Comparison of ENCODE assay signal across 8 cellular contexts in the genomic region with DNA sequence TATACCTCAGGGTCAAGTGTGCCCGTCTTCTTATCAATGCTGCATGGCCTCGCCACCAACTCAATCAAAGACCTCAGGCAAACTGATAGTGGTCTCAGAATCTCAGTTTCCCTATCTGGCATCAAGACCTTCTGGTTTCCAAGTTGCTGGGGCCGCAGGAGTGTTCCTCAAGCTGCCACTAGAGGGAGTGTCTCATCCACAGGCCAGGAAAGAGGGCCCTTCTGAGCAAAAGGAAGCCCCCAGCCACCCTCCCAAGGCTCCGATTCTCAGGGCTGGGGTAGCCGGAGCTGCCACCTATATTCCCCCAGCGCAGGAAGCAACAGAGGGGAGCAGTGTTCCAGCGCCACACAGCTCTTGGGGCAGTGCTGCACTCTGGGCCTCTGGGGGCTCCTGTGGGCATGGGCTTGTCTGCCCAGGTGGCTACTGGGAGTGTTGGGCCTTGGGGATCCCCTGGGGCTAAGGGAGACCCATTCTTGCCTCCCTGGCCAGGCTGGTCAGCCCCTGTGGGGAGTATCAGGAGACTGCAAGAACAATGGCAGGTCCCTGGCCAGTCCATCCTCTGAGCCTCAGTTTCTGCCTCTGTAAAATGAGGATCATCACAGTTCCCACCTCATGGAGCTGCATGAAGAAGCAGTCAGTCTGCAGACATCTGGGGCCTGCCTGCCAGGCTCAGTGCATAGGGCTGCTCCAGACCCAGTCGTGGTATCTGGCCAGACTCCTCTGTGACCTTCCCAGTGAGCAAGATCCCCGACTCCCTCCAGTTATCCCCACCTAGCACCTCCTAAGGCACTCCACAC. TPM values are rescaled to one million over a fixed set of nuclear protein-coding genes. Genes with fewer than 3 reads are reported as not detected.
DNase-seq lines count a peak whose midpoint lies in the region; ATAC-seq and TF ChIP-seq lines count a peak whose summit lies in the region.

No MANE protein-coding gene starts in this region.

- POLR2A ChIA-PET in CD8-positive, alpha-beta memory T cell (lab: Charles Lee) = no interaction called here

- no peak overlapping the region for H3K27ac ChIP-seq in CD8-positive, alpha-beta memory T cell (ENCODE audit: low read depth, low read length)

- H3K27me3 Mint-ChIP-seq in CD8-positive, alpha-beta memory T cell = peaks cover 3 to 4% of the 10 kb centered on the region in 2 donors
- no peaks in the 10 kb centered on the region for H3K27me3 Mint-ChIP-seq in T-helper 2 cell treated with Interferon-gamma antibody and Interleukin-4, amounts not matched to agents 5 μg/mL and 100 μg/mL, for 36 hours (ENCODE audit: low read depth)

- H3K4me1 Mint-ChIP-seq in CD8-positive, alpha-beta memory T cell = no peaks in the 10 kb centered on the region
- no peaks in the 10 kb centered on the region for H3K4me1 Mint-ChIP-seq in T-helper 2 cell treated with Interferon-gamma antibody and Interleukin-4, amounts not matched to agents 5 μg/mL and 100 μg/mL, for 36 hours (ENCODE audit: low read depth)

- no peak overlapping the region for H3K27ac Mint-ChIP-seq in CD8-positive, alpha-beta memory T cell
- H3K27ac Mint-ChIP-seq in T-helper 2 cell treated with Interferon-gamma antibody and Interleukin-4, amounts not matched to agents 5 μg/mL and 100 μg/mL, for 36 hours = no peak overlapping the region

- H3K9me3 ChIP-seq in CD8-positive, alpha-beta memory T cell (ENCODE audit: low read length) = no peaks in the 10 kb centered on the region

- peak; percentile 97 for TF ChIP-seq CTCF in astrocyte of the cerebellum (IDR thresholded peaks at IDR 0.05; ENCODE audit: low read depth, low read length, missing control alignments)

- no peak for ATAC-seq in GM18867 (IDR thresholded peaks at IDR 0.05; ENCODE audit: unreplicated experiment)

- H3K4me3 ChIP-seq in CD8-positive, alpha-beta memory T cell (ENCODE audit: low read length) = no peak overlapping the region
- H3K4me3 ChIP-seq in astrocyte of the cerebellum (ENCODE audit: low read depth, low read length) = no peak overlapping the region

- H3K4me1 ChIP-seq in CD8-positive, alpha-beta memory T cell (ENCODE audit: insufficient read depth, low read length) = no peaks in the 10 kb centered on the region

- no peaks in the 10 kb centered on the region for H3K36me3 Mint-ChIP-seq in CD8-positive, alpha-beta memory T cell
- no peaks in the 10 kb centered on the region for H3K36me3 Mint-ChIP-seq in T-helper 2 cell treated with Interferon-gamma antibody and Interleukin-4, amounts not matched to agents 5 μg/mL and 100 μg/mL, for 36 hours (ENCODE audit: low read depth)

- no peak overlapping the region for H3K4me3 Mint-ChIP-seq in CD8-positive, alpha-beta memory T cell
- no peak overlapping the region for H3K4me3 Mint-ChIP-seq in T-helper 2 cell treated with Interferon-gamma antibody and Interleukin-4, amounts not matched to agents 5 μg/mL and 100 μg/mL, for 36 hours

- in situ Hi-C loops in astrocyte of the cerebellum (cut with HindIII; ENCODE audit: low sequenced_read_pairs) = loop anchor here (25.0 kb wide), 1 partner anchor 368 kb away; no protein-coding TSS in a partner anchor

- H3K27me3 ChIP-seq in CD8-positive, alpha-beta memory T cell (ENCODE audit: insufficient read depth, low read length, poor library complexity, severe bottlenecking) = no peaks in the 10 kb centered on the region

- no peaks in the 10 kb centered on the region for H3K36me3 ChIP-seq in CD8-positive, alpha-beta memory T cell (ENCODE audit: insufficient read depth, low read length)

- CTCF ChIA-PET in CD8-positive, alpha-beta memory T cell (lab: Charles Lee) = interaction anchor here (0.7 to 6.2 kb wide), 9 partner anchors 11 to 395 kb away, joined by 3 to 52 read pairs (median 3); no protein-coding TSS in a partner anchor

- peak; percentile 22 to 71 (median 38) for DNase-seq in CD8-positive, alpha-beta memory T cell
- DNase-seq in HK-2 (ENCODE audit: unreplicated experiment) (peak; percentile 41), astrocyte of the cerebellum (ENCODE audit: low read depth) (no peak), iPS-NIHi11 (ENCODE audit: low spot score) (peak; percentile 87), NCI-H1694 treated with DMSO at 0.1 percent for 48 hours (lab: John Stamatoyannopoulos, UW) (no peak)
- DNase-seq in T-helper 2 cell treated with Interferon-gamma antibody and Interleukin-4, amounts not matched to agents 5 μg/mL and 100 μg/mL, for 36 hours (ENCODE audit: low spot score) = peak; percentile 20
- DNase-seq in stimulated activated CD4-positive, alpha-beta T cell treated with anti-CD3 and anti-CD28 coated beads, Interleukin-2, amount 100 ng/mL, for 24 hours = peak; percentile 66 to 71

- H3K9me3 Mint-ChIP-seq in CD8-positive, alpha-beta memory T cell = no peaks in the 10 kb centered on the region
- H3K9me3 Mint-ChIP-seq in T-helper 2 cell treated with Interferon-gamma antibody and Interleukin-4, amounts not matched to agents 5 μg/mL and 100 μg/mL, for 36 hours = no peaks in the 10 kb centered on the region

RNA-seq across cellular contexts. Expression of a gene that starts 23.4 kb away (rescaled TPM):
- 100 to 1,000 TPM; 110 TPM for total RNA-seq in CD8-positive, alpha-beta memory T cell
- 134 TPM for polyA plus RNA-seq in CD8-positive, alpha-beta memory T cell

RNA-seq across cellular contexts. Expression of a gene that starts 51.6 kb away (rescaled TPM):
- total RNA-seq in CD8-positive, alpha-beta memory T cell = under 1 TPM in 1 of 2 experiments, not detected in 1; 0.69 TPM
- polyA plus RNA-seq in CD8-positive, alpha-beta memory T cell = 0.16 TPM

Comparison
In these comparisons a context has a peak if more than half of its experiments do, and no peak if none do; other contexts are left out.
1. DNase-seq: peak in CD8-positive, alpha-beta memory T cell (5 of 5), HK-2 (single experiment), T-helper 2 cell treated with Interferon-gamma antibody and Interleukin-4, amounts not matched to agents 5 μg/mL and 100 μg/mL, for 36 hours (single experiment), iPS-NIHi11 (single experiment) and stimulated activated CD4-positive, alpha-beta T cell treated with anti-CD3 and anti-CD28 coated beads, Interleukin-2, amount 100 ng/mL, for 24 hours (2 of 2); none in astrocyte of the cerebellum (single experiment) and NCI-H1694 treated with DMSO at 0.1 percent for 48 hours (single experiment).